In genomic region chr3:170555329-170555728, GRCh38 we compare ENCODE assay signal across 29 cellular contexts.
DNase-seq lines count a peak whose midpoint lies in the region; TF ChIP-seq lines count a peak whose summit lies in the region.
"Had no signal": no experiment of that assay in that cellular context is flagged by ENCODE, and none has a peak within 500 bp of the region (broad histone marks: within the 10 kb centered on the region; RNA-seq: fewer than 3 reads in every experiment).

No MANE protein-coding gene starts in this region.

- DNase-seq in AG08395 (ENCODE audit: low spot score) (peak; percentile 17), HS-5 (ENCODE audit: low read depth) (peak; percentile 63), amniotic epithelial cell (ENCODE audit: low read depth) (peak; percentile 58), fibroblast of mammary gland (ENCODE audit: low read depth) (peak; percentile 38), HK-2 (ENCODE audit: unreplicated experiment) (no peak), NCI-H2196 treated with DMSO at 0.1 percent for 48 hours (lab: John Stamatoyannopoulos, UW; ENCODE audit: unreplicated experiment) (no peak)
- DNase-seq in NK-92 treated with Interleukin-12 subunit alpha and Interleukin-12 subunit beta, amount 100 ng/mL, for 24 hours (lab: John Stamatoyannopoulos, UW), result no peak
- no peak for DNase-seq in stimulated activated CD4-positive, alpha-beta T cell treated with anti-CD3 and anti-CD28 coated beads, Interleukin-4, amount 100 ng/mL, for 24 hours
- DNase-seq: 8988T; activated CD4-positive, alpha-beta T cell treated with anti-CD3 and anti-CD28 coated beads, Interleukin-2, amount 10 ng/mL, durations not matched to agents 7 days and 5 days; activated CD8-positive, alpha-beta memory T cell treated with anti-CD3 and anti-CD28 coated beads, Interleukin-2, amount 10 ng/mL, durations not matched to agents 7 days and 5 days; activated gamma-delta T cell treated with Interleukin-2 at 50 U/mL for 16 hours; activated naive CD8-positive, alpha-beta T cell treated with anti-CD3 and anti-CD28 coated beads, Interleukin-2, amount 10 ng/mL, durations not matched to agents 7 days and 5 days; activated T-cell treated with anti-CD3 and anti-CD28 coated beads, Interleukin-2, amount 50 U/mL, for 4 hours; CD4-positive, CD25-positive, alpha-beta regulatory T cell; cerebellar nuclear complex; DND-41; glutamatergic neuron; Karpas-422; left ventricle myocardium superior; NCI-H1417 treated with DMSO at 0.1 percent for 48 hours; NCI-H2081; NCI-H345; Peyer's patch; SJCRH30; T-helper 1 cell had no signal

- H3K4me3 ChIP-seq in fibroblast of mammary gland (ENCODE audit: control insufficient read depth, low read depth, low read length), result no peak overlapping the region
- H3K4me3 ChIP-seq: Peyer's patch, right atrium auricular region, SJCRH30, smooth muscle cell, thoracic aorta had no signal

- TF ChIP-seq CTCF in fibroblast of mammary gland (conservative IDR thresholded peaks at IDR 0.05; ENCODE audit: control insufficient read depth, insufficient read depth, low read depth, low read length), result no peak

Comparison
In these comparisons a context has a peak if more than half of its experiments do, and no peak if none do; other contexts are left out.
1. DNase-seq: peak in AG08395 (single experiment), HS-5 (single experiment), amniotic epithelial cell (single experiment) and fibroblast of mammary gland (single experiment); none in NK-92 treated with Interleukin-12 subunit alpha and Interleukin-12 subunit beta, amount 100 ng/mL, for 24 hours (single experiment), stimulated activated CD4-positive, alpha-beta T cell treated with anti-CD3 and anti-CD28 coated beads, Interleukin-4, amount 100 ng/mL, for 24 hours (single experiment), HK-2 (single experiment) and NCI-H2196 treated with DMSO at 0.1 percent for 48 hours (single experiment).